ENCODE assay signal across 20 cellular contexts in the genomic region with DNA sequence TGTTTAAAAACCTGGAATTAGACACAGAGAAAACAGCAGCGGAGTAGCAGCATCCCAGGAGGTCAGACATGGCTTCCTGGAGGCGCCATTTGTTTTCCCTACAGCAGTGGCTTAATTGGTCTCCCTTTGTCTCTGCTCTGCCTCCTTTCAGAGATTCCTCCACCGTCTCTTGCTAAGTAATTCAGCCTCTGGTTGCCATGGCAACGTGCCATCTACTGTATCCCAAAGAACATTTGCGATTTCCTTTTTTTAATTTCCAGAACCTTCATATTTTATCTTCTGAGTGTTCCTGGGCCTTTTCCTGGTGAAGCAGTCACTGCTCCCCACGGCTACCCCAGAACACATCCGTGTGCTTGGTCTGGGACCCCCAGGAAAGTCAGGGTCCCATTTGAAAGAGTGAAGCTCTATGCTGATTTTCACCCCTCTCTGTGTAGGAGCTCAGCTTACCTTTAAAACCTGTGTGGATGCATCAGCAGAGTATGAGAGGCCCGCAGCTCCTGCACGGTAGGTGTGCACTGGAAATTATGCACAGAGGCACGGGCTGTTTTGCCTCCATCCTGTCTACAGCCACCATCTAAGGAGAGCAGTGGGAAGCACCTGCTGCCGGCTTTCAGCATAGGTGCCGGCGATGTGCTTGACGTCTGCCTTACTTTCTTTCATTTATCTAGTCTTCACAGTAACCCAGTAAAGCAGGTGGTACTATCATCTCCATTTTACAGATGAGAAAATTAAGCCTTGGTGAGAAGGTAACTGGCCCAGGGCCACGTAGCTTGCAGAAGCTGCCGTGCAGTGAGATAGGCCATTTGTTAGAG.
DNase-seq lines count a peak whose midpoint lies in the region; TF ChIP-seq lines count a peak whose summit lies in the region.
"Had no signal": no experiment of that assay in that cellular context is flagged by ENCODE, and none has a peak within 500 bp of the region (broad histone marks: within the 10 kb centered on the region; RNA-seq: fewer than 3 reads in every experiment).

No MANE protein-coding gene starts in this region.

- peaks cover 12% of the 10 kb centered on the region for H3K27me3 Mint-ChIP-seq in neural progenitor cell (ENCODE audit: insufficient read depth, low read depth)

- no peak for TF ChIP-seq CTCF in neural progenitor cell (IDR thresholded peaks at IDR 0.05)

- no peak overlapping the region for H2AFZ ChIP-seq in GM23248
- peak overlapping the region; percentile 81 for H2AFZ ChIP-seq in neural progenitor cell (replicated peaks)
- H2AFZ ChIP-seq: hepatocyte had no signal

- 43 to 44% methylated on average over 16 of the region's 16 CpGs for WGBS in GM23248 (ENCODE audit: low coverage in 1 of 2, low lambda C conversion rate in 2 of 2, missing lambda C conversion rate in 2 of 2), 2 experiments

- H3K27ac ChIP-seq in GM23248: no peak overlapping the region
- peak overlapping the region; percentile 23 for H3K27ac ChIP-seq in caudate nucleus (ENCODE audit: low read depth, low read length)
- no peak overlapping the region for H3K27ac ChIP-seq in neural progenitor cell
- H3K27ac ChIP-seq: 22Rv1, hepatocyte, prostate gland, SJSA1, thyroid gland had no signal

- H3K36me3 ChIP-seq in GM23248 (ENCODE audit: low read depth) (no peaks in the 10 kb centered on the region), neural progenitor cell (no peaks in the 10 kb centered on the region)
- H3K36me3 ChIP-seq: prostate gland, SJSA1, thyroid gland had no signal

- H3F3A ChIP-seq in GM23248 (ENCODE audit: insufficient read depth): no peaks in the 10 kb centered on the region
- H3F3A ChIP-seq in neural progenitor cell (ENCODE audit: low read depth): peaks cover 5% of the 10 kb centered on the region

- no peak overlapping the region for H3K9ac ChIP-seq in GM23248
- no peak overlapping the region for H3K9ac ChIP-seq in neural progenitor cell

- H3K79me2 ChIP-seq in GM23248 (ENCODE audit: insufficient read depth): no peaks in the 10 kb centered on the region
- no peaks in the 10 kb centered on the region for H3K79me2 ChIP-seq in neural progenitor cell (ENCODE audit: low read depth)
- H3K79me2 ChIP-seq: hepatocyte had no signal

- peaks cover 23% of the 10 kb centered on the region for H3K4me1 Mint-ChIP-seq in neural progenitor cell
- H3K4me1 Mint-ChIP-seq: naive thymus-derived CD4-positive, alpha-beta T cell had no signal

- H4K20me1 ChIP-seq in GM23248 (ENCODE audit: insufficient read depth) (no peaks in the 10 kb centered on the region), neural progenitor cell (ENCODE audit: low read depth) (no peaks in the 10 kb centered on the region)

- H3K4me1 ChIP-seq in GM23248 (ENCODE audit: insufficient read depth) (no peaks in the 10 kb centered on the region), neural progenitor cell (peaks cover 14% of the 10 kb centered on the region)
- H3K4me1 ChIP-seq: prostate gland, SJSA1, thyroid gland had no signal

- H3K9me3 Mint-ChIP-seq in neural progenitor cell: no peaks in the 10 kb centered on the region

- no peak overlapping the region for H3K27ac Mint-ChIP-seq in neural progenitor cell
- H3K27ac Mint-ChIP-seq: naive thymus-derived CD4-positive, alpha-beta T cell had no signal

- no peak overlapping the region for H3K4me3 ChIP-seq in GM23248
- no peak overlapping the region for H3K4me3 ChIP-seq in neural progenitor cell
- H3K4me3 ChIP-seq: hepatocyte, prostate gland, SJSA1, thyroid gland had no signal

- in situ Hi-C loops in GM23248 (cut with MboI): no loop called here

- no peaks in the 10 kb centered on the region for H3K36me3 Mint-ChIP-seq in neural progenitor cell
- H3K36me3 Mint-ChIP-seq: naive thymus-derived CD4-positive, alpha-beta T cell had no signal

- no peaks in the 10 kb centered on the region for H3K9me2 ChIP-seq in GM23248 (ENCODE audit: insufficient read depth)

- H3K4me2 ChIP-seq in GM23248 (ENCODE audit: unreplicated experiment): no peak overlapping the region
- H3K4me2 ChIP-seq in neural progenitor cell: peak overlapping the region; percentile 43
- H3K4me2 ChIP-seq: hepatocyte had no signal

- H3K4me3 Mint-ChIP-seq in neural progenitor cell: no peak overlapping the region
- H3K4me3 Mint-ChIP-seq: naive thymus-derived CD4-positive, alpha-beta T cell had no signal

- no peaks in the 10 kb centered on the region; the same call in 1 of the 2 replicates for H3K27me3 ChIP-seq in GM23248 (replicated peaks; ENCODE audit: insufficient read depth)
- H3K27me3 ChIP-seq in neural progenitor cell: no peaks in the 10 kb centered on the region
- H3K27me3 ChIP-seq: hepatocyte, thyroid gland had no signal

- H3K9me3 ChIP-seq in GM23248 (ENCODE audit: low read depth) (no peaks in the 10 kb centered on the region), neural progenitor cell (ENCODE audit: low read depth) (no peaks in the 10 kb centered on the region)
- H3K9me3 ChIP-seq: prostate gland, SJSA1, thyroid gland had no signal

- DNase-seq in DMS 273 (lab: John Stamatoyannopoulos, UW; ENCODE audit: unreplicated experiment) (peak; percentile 22), DMS 273 treated with DMSO at 0.1 percent for 48 hours (lab: John Stamatoyannopoulos, UW) (no peak), GM23248 (peak; percentile 14), caudate nucleus (lab: John Stamatoyannopoulos, UW) (peak in 14 of 61 donors; percentile 17 to 73 (median 36)), neural progenitor cell (ENCODE audit: low spot score) (peak; percentile 90), glomerular visceral epithelial cell (ENCODE audit: extremely low spot score) (no peak), COLO829 (ENCODE audit: low spot score) (no peak), globus pallidus (ENCODE audit: low spot score) (no peak)
- DNase-seq: activated naive CD4-positive, alpha-beta T cell; mammary epithelial cell; naive thymus-derived CD4-positive, alpha-beta T cell; NCI-H1694; NCI-H524; stimulated activated CD4-positive, alpha-beta T cell treated with anti-CD3 and anti-CD28 coated beads, Interleukin-12 subunit alpha, Interleukin-12 subunit beta, amount 100 ng/mL, for 4 hours; T-helper 9 cell; thyroid gland had no signal

Comparison
In these comparisons a context has a peak if more than half of its experiments do, and no peak if none do; other contexts are left out.
1. DNase-seq: peak in DMS 273 (single experiment), GM23248 (single experiment) and neural progenitor cell (single experiment); none in DMS 273 treated with DMSO at 0.1 percent for 48 hours (single experiment), glomerular visceral epithelial cell (single experiment), COLO829 (single experiment) and globus pallidus (single experiment).